Comparison of ENCODE assay signal across 10 cellular contexts in the genomic region with DNA sequence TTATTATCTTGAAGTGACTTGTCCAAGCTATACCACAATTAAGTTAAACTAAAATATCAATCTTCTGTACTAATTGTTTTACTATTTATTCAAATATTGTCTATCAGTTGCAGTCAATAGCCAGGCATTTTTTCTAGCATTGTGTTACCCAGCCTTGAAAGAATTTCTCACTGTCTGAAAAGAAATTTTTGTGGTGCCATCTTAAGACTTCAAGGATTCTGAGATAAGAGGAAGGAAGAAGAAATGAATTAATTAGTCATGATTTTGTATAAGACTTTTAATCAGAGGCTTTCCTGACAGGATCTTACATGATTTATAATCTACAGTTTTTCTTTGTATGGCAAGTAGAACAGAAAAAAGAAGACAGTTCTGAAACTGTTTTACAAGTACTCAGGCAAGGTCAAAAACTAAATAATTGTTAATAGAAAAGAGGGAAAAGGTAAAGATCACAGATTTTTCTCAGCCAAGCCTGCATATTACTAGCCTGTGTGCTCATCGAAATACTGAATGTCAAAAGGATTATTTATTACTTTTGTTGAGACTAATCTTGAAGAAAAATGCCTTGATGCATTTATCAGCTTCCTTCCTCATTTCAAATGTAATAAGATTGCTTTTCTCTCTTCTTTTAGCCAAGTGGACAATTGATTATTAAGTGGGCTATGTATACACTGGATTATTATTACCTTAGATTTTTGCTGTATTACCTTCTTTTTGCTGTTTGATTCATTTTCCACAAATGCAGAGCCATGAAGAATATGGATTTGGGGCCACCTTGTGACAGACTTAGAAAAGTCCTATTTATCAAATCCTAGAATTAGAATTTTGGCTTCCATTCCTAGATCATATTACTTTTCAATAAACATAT. TPM values are rescaled to one million over a fixed set of nuclear protein-coding genes. Genes with fewer than 3 reads are reported as not detected.
DNase-seq lines count a peak whose midpoint lies in the region; ATAC-seq, FAIRE-seq and TF ChIP-seq lines count a peak whose summit lies in the region.
"Had no signal": no experiment of that assay in that cellular context is flagged by ENCODE, and none has a peak within 500 bp of the region (broad histone marks: within the 10 kb centered on the region; RNA-seq: fewer than 3 reads in every experiment).

No MANE protein-coding gene starts in this region.

- peaks cover 0 to 8% (median 0%) of the 10 kb centered on the region in 7 donors for H3K27me3 ChIP-seq in heart right ventricle
- no peaks in the 10 kb centered on the region for H3K27me3 ChIP-seq in vagina
- H3K27me3 ChIP-seq in CD8-positive, alpha-beta T cell (ENCODE audit: insufficient read depth, low read length): no peaks in the 10 kb centered on the region

- intact Hi-C loops in heart right ventricle (cut with DNase I): loop anchor here in 5 of 10 donors (2.0 to 10.0 kb wide), 7 partner anchors 191 to 261 kb away; no protein-coding TSS in a partner anchor
- intact Hi-C loops in Right ventricle myocardium superior (cut with DNase I): loop anchor here (10.0 kb wide), 1 partner anchor 268 kb away; no protein-coding TSS in a partner anchor
- intact Hi-C loops in vagina (cut with DNase I): no loop called here
- intact Hi-C loops in CD8-positive, alpha-beta T cell (cut with DNase I, micrococcal nuclease): loop anchor here in 1 of 2 experiments (5.0 kb wide), 1 partner anchor 1071 kb away; no protein-coding TSS in a partner anchor

- H3K27ac ChIP-seq in heart right ventricle: no peak overlapping the region
- H3K27ac ChIP-seq in RWPE1: no peak overlapping the region
- H3K27ac ChIP-seq in vagina: no peak overlapping the region
- no peak overlapping the region for H3K27ac ChIP-seq in CD8-positive, alpha-beta T cell (ENCODE audit: low read depth, low read length)

- ATAC-seq in heart right ventricle (no peak), Right ventricle myocardium superior (ENCODE audit: poor library complexity) (no peak), GM19452 (IDR thresholded peaks at IDR 0.05; ENCODE audit: unreplicated experiment) (no peak)
- no peak for ATAC-seq in CD8-positive, alpha-beta T cell

- no peaks in the 10 kb centered on the region for H3K4me1 Mint-ChIP-seq in CD8-positive, alpha-beta T cell (ENCODE audit: low read depth)

- CTCF ChIA-PET in RWPE1 (lab: Yijun Ruan, JAX): interaction anchor here (0.7 to 1.4 kb wide), 5 partner anchors 77 to 352 kb away, joined by 3 to 7 read pairs (median 3); no protein-coding TSS in a partner anchor
- CTCF ChIA-PET in CD8-positive, alpha-beta T cell (lab: Charles Lee): no interaction called here

- TF ChIP-seq CTCF in heart right ventricle (IDR thresholded peaks at IDR 0.05) (peak in 8 of 9 donors; percentile 26 to 60 (median 47)), RWPE1 (conservative IDR thresholded peaks at IDR 0.05; ENCODE audit: low read depth) (peak; percentile 58), foreskin fibroblast (IDR thresholded peaks at IDR 0.05; ENCODE audit: low read depth, low read length) (peak; percentile 39), vagina (IDR thresholded peaks at IDR 0.05) (peak in 2 of 3 experiments; percentile 24 to 31)
- no peak for TF ChIP-seq CTCF in CD8-positive, alpha-beta T cell (IDR thresholded peaks at IDR 0.05)

- FAIRE-seq in GM12891 (lab: Jason Lieb, UNC): no peak

- no peaks in the 10 kb centered on the region for H3K27me3 Mint-ChIP-seq in CD8-positive, alpha-beta T cell (ENCODE audit: low read depth)

- H3K9me3 Mint-ChIP-seq in CD8-positive, alpha-beta T cell: no peaks in the 10 kb centered on the region

- H3K9me3 ChIP-seq in heart right ventricle (no peaks in the 10 kb centered on the region), vagina (no peaks in the 10 kb centered on the region)
- no peaks in the 10 kb centered on the region for H3K9me3 ChIP-seq in CD8-positive, alpha-beta T cell (ENCODE audit: low read length)

- no peak overlapping the region for H3K27ac Mint-ChIP-seq in CD8-positive, alpha-beta T cell

- DNase-seq in heart right ventricle: no peak
- no peak for DNase-seq in Right ventricle myocardium superior
- DNase-seq in RWPE1 (ENCODE audit: low spot score): no peak
- DNase-seq in foreskin fibroblast: peak; percentile 37 to 72
- DNase-seq in vagina (ENCODE audit: extremely low spot score in 2 of 2): no peak
- DNase-seq in CD8-positive, alpha-beta T cell: no peak
- DNase-seq in GM12891 (ENCODE audit: insufficient read length, low spot score): no peak
- DNase-seq: activated CD4-positive, CD25-positive, alpha-beta regulatory T cell; DMS79 treated with DMSO at 0.1 percent for 48 hours had no signal

- no peak for TF ChIP-seq POLR2A in vagina (IDR thresholded peaks at IDR 0.05)
- TF ChIP-seq POLR2A in GM12891 (IDR thresholded peaks at IDR 0.05; ENCODE audit: low read depth, low read length): no peak

- H3K4me3 ChIP-seq in heart right ventricle: no peak overlapping the region
- no peak overlapping the region for H3K4me3 ChIP-seq in foreskin fibroblast (ENCODE audit: low read depth in 1 of 2, low read length in 2 of 2)
- no peak overlapping the region for H3K4me3 ChIP-seq in vagina
- no peak overlapping the region for H3K4me3 ChIP-seq in CD8-positive, alpha-beta T cell (ENCODE audit: low read depth, low read length)

- H3K4me1 ChIP-seq in heart right ventricle: peaks cover 0 to 7% (median 0%) of the 10 kb centered on the region in 9 donors
- peaks cover 7% of the 10 kb centered on the region for H3K4me1 ChIP-seq in vagina
- no peaks in the 10 kb centered on the region for H3K4me1 ChIP-seq in CD8-positive, alpha-beta T cell (ENCODE audit: insufficient read depth, low read length)

- H3K36me3 ChIP-seq in heart right ventricle (no peaks in the 10 kb centered on the region), vagina (no peaks in the 10 kb centered on the region)
- H3K36me3 ChIP-seq in CD8-positive, alpha-beta T cell (ENCODE audit: insufficient read depth, low read length): no peaks in the 10 kb centered on the region

- POLR2A ChIA-PET in RWPE1 (lab: Yijun Ruan, JAX; ENCODE audit: low non-redundant PET): no interaction called here
- POLR2A ChIA-PET in CD8-positive, alpha-beta T cell (lab: Charles Lee): no interaction called here

- H3K36me3 Mint-ChIP-seq in CD8-positive, alpha-beta T cell: no peaks in the 10 kb centered on the region

- WGBS in heart right ventricle, 2 donors: 68 to 91% methylated on average over 1 of the region's 1 CpG

- H3K4me3 Mint-ChIP-seq in CD8-positive, alpha-beta T cell: no peak overlapping the region

TF ChIP-seq in GM12891, 5 proteins besides CTCF, POLR2A, EP300 and RAD21:
- TF ChIP-seq SPI1 (IDR thresholded peaks at IDR 0.05; ENCODE audit: low read depth, low read length) (no peak), POLR2AphosphoS5 (IDR thresholded peaks at IDR 0.05; ENCODE audit: low read depth, low read length) (no peak), TAF1 (IDR thresholded peaks at IDR 0.05; ENCODE audit: low read depth, low read length) (no peak), PAX5 (IDR thresholded peaks at IDR 0.05; ENCODE audit: insufficient read depth, low read length, severe bottlenecking) (no peak), POU2F2 (IDR thresholded peaks at IDR 0.05; ENCODE audit: low read depth, low read length) (no peak)

RNA-seq across cellular contexts. Expression of a gene that starts 53.8 kb away (rescaled TPM):
- total RNA-seq in heart right ventricle: 10 to 100 TPM in 1 of 10 donors, 1 to 10 TPM in 6, under 1 TPM in 3; 0.30 to 15.0 (median 1.3) TPM
- 1 to 10 TPM; 1.8 to 2.6 TPM for polyA plus RNA-seq in heart right ventricle
- 0.81 TPM for total RNA-seq in Right ventricle myocardium superior
- total RNA-seq in vagina: 26.3 TPM
- total RNA-seq in CD8-positive, alpha-beta T cell: not detected
- not detected for polyA plus RNA-seq in GM12891 (2012; ENCODE audit: low read depth, missing spikeins)

RNA-seq across cellular contexts. Expression of a gene that starts 58.8 kb away (rescaled TPM):
- total RNA-seq in heart right ventricle: under 1 TPM in 1 of 10 donors, not detected in 9; 0.76 TPM
- polyA plus RNA-seq in heart right ventricle: under 1 TPM in 1 of 2 donors, not detected in 1; 0.61 TPM
- total RNA-seq in Right ventricle myocardium superior: not detected
- total RNA-seq in vagina: 9.1 TPM
- total RNA-seq in CD8-positive, alpha-beta T cell: not detected
- polyA plus RNA-seq in GM12891 (2012; ENCODE audit: low read depth, missing spikeins): not detected

Comparison
In these comparisons a context has a peak if more than half of its experiments do, and no peak if none do; other contexts are left out.
1. DNase-seq: peak in foreskin fibroblast (2 of 2); none in heart right ventricle (0 of 2), Right ventricle myocardium superior (single experiment), RWPE1 (single experiment), vagina (0 of 2), CD8-positive, alpha-beta T cell (0 of 7) and GM12891 (single experiment).